8 cellular contexts compared by ENCODE assay signal in the genomic region with DNA sequence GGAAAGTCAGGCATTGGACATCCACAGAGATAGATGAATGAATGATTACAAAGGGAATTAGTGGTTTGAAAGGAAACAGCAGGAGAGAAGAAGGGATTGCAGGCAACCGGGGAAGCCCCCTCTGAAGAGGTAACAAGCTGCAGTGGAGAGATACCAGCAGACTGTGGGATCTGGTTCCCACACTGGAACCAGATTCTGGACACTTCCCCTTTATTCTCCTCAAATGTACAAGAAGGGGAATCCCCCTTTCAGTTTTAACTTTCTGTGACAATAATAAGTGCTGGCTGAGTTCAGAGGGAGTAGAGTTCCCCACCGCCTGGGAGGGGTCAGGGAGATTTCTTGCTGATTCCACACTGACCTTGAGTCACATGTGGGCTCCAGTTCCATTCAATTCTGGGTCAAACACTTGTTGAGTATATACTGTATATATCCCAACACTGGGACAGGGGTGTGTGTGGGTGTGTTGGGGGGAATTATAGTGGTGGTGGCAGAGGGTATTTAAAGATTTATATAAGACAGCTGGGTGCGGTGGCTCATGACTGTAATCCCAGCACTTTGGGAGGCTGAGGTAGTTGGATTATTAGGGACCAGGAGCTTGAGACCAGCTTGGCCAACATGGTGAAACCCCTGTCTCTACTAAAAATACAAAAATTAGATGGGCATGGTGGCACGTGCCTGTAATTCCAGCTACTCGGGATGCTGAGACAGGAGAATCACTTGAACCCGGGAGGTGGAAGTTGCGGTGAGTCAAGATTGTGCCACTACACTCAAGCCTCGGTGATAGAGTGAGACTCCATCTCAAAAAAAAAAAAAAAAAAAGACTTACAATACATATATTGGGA. TPM values are rescaled to one million over a fixed set of nuclear protein-coding genes. Genes with fewer than 3 reads are reported as not detected.
DNase-seq lines count a peak whose midpoint lies in the region; ATAC-seq, FAIRE-seq and TF ChIP-seq lines count a peak whose summit lies in the region.

No MANE protein-coding gene starts in this region.

- no peak for ATAC-seq in CD4-positive, alpha-beta T cell (ENCODE audit: poor library complexity)
- ATAC-seq in HG03565 (IDR thresholded peaks at IDR 0.05; ENCODE audit: unreplicated experiment): peak; percentile 25
- no peak for ATAC-seq in naive thymus-derived CD8-positive, alpha-beta T cell
- ATAC-seq in SK-N-SH treated with all-trans-retinoic acid at 6 μM for 48 hours: no peak
- no peak for ATAC-seq in GM19455 (IDR thresholded peaks at IDR 0.05; ENCODE audit: unreplicated experiment)

- intact Hi-C loops in CD4-positive, alpha-beta T cell (cut with DNase I, micrococcal nuclease): no loop called here

- H3K4me2 ChIP-seq in astrocyte (ENCODE audit: low read length): no peak overlapping the region

- H3K79me2 ChIP-seq in astrocyte (ENCODE audit: insufficient read depth, low read length): no peaks in the 10 kb centered on the region

- no peaks in the 10 kb centered on the region for H3K27me3 Mint-ChIP-seq in CD4-positive, alpha-beta T cell
- H3K27me3 Mint-ChIP-seq in astrocyte (ENCODE audit: low read depth, unreplicated experiment): no peaks in the 10 kb centered on the region
- H3K27me3 Mint-ChIP-seq in naive thymus-derived CD8-positive, alpha-beta T cell: no peaks in the 10 kb centered on the region

- CTCF ChIA-PET in CD4-positive, alpha-beta T cell (lab: Charles Lee): interaction anchor here (4.3 kb wide), 1 partner anchor 80 kb away, joined by 19 read pairs; no protein-coding TSS in a partner anchor

- TF ChIP-seq CTCF in CD4-positive, alpha-beta T cell (IDR thresholded peaks at IDR 0.05): no peak
- no peak for TF ChIP-seq CTCF in astrocyte (IDR thresholded peaks at IDR 0.05; ENCODE audit: insufficient read depth, low read depth, low read length)

- peak overlapping the region; percentile 46 for H3K27ac Mint-ChIP-seq in CD4-positive, alpha-beta T cell
- peak overlapping the region; percentile 42 for H3K27ac Mint-ChIP-seq in astrocyte (ENCODE audit: unreplicated experiment)
- H3K27ac Mint-ChIP-seq in naive thymus-derived CD8-positive, alpha-beta T cell: peak overlapping the region in 9 of 10 donors; percentile 66 to 93 (median 80)

- H3K9ac ChIP-seq in astrocyte (ENCODE audit: low read length): no peak overlapping the region

- H3K4me1 Mint-ChIP-seq in CD4-positive, alpha-beta T cell (ENCODE audit: low read depth): peaks cover 80% of the 10 kb centered on the region
- peaks cover 33% of the 10 kb centered on the region for H3K4me1 Mint-ChIP-seq in astrocyte (ENCODE audit: low read depth, unreplicated experiment)
- H3K4me1 Mint-ChIP-seq in naive thymus-derived CD8-positive, alpha-beta T cell: peaks cover 46 to 87% (median 83%) of the 10 kb centered on the region in 4 donors

- H4K20me1 ChIP-seq in astrocyte (ENCODE audit: insufficient read depth, low read length): no peaks in the 10 kb centered on the region

- H3K27me3 ChIP-seq in CD4-positive, alpha-beta T cell (ENCODE audit: control insufficient read depth, insufficient read depth, low read length): no peaks in the 10 kb centered on the region
- H3K27me3 ChIP-seq in astrocyte (ENCODE audit: insufficient read depth, low read length): no peaks in the 10 kb centered on the region

- no peak overlapping the region for H3K4me3 ChIP-seq in astrocyte (ENCODE audit: insufficient read depth, low read depth, low read length)

- FAIRE-seq in astrocyte (lab: Jason Lieb, UNC): no peak

- no peaks in the 10 kb centered on the region for H3K9me3 Mint-ChIP-seq in CD4-positive, alpha-beta T cell
- H3K9me3 Mint-ChIP-seq in astrocyte (ENCODE audit: unreplicated experiment): no peaks in the 10 kb centered on the region
- no peaks in the 10 kb centered on the region for H3K9me3 Mint-ChIP-seq in naive thymus-derived CD8-positive, alpha-beta T cell

- H3K4me3 Mint-ChIP-seq in CD4-positive, alpha-beta T cell: no peak overlapping the region
- no peak overlapping the region for H3K4me3 Mint-ChIP-seq in astrocyte (ENCODE audit: unreplicated experiment)
- H3K4me3 Mint-ChIP-seq in naive thymus-derived CD8-positive, alpha-beta T cell: peak overlapping the region in 8 of 10 donors; percentile 3 to 67 (median 46)

- H3K9me3 ChIP-seq in CD4-positive, alpha-beta T cell (ENCODE audit: control insufficient read depth, low read length): no peaks in the 10 kb centered on the region
- H3K9me3 ChIP-seq in astrocyte (ENCODE audit: insufficient read depth, low read depth, low read length): no peaks in the 10 kb centered on the region

- POLR2A ChIA-PET in CD4-positive, alpha-beta T cell (lab: Charles Lee): no interaction called here
- POLR2A ChIA-PET in naive thymus-derived CD8-positive, alpha-beta T cell (lab: Charles Lee): interaction anchor here (0.7 to 4.0 kb wide), 7 partner anchors 10 to 136 kb away, joined by 3 to 23 read pairs (median 4); no protein-coding TSS in a partner anchor

- H3K36me3 Mint-ChIP-seq in CD4-positive, alpha-beta T cell (ENCODE audit: low read depth): no peaks in the 10 kb centered on the region
- H3K36me3 Mint-ChIP-seq in astrocyte (ENCODE audit: low read depth, unreplicated experiment): no peaks in the 10 kb centered on the region
- no peaks in the 10 kb centered on the region for H3K36me3 Mint-ChIP-seq in naive thymus-derived CD8-positive, alpha-beta T cell

- no peak overlapping the region for H3K27ac ChIP-seq in CD4-positive, alpha-beta T cell (ENCODE audit: low read depth, low read length)
- no peak overlapping the region for H3K27ac ChIP-seq in astrocyte (ENCODE audit: low read depth, low read length)

- no peaks in the 10 kb centered on the region for H3K36me3 ChIP-seq in astrocyte (ENCODE audit: insufficient read depth, low read length)

- peaks cover 19% of the 10 kb centered on the region for H3K4me1 ChIP-seq in astrocyte (ENCODE audit: insufficient read depth, low read length)

- H2AFZ ChIP-seq in astrocyte (ENCODE audit: low read depth, low read length): no peak overlapping the region

- no peak for DNase-seq in CD4-positive, alpha-beta T cell
- DNase-seq in astrocyte (ENCODE audit: low read depth): no peak
- DNase-seq in naive thymus-derived CD8-positive, alpha-beta T cell: no peak
- no peak for DNase-seq in NCI-H1417 treated with DMSO at 0.1 percent for 48 hours (lab: John Stamatoyannopoulos, UW)
- DNase-seq in activated CD4-positive, CD25-positive, alpha-beta regulatory T cell (lab: John Stamatoyannopoulos, UW): no peak

TF ChIP-seq in SK-N-SH treated with all-trans-retinoic acid at 6 μM for 48 hours, 23 proteins besides CTCF, POLR2A, EP300 and RAD21 (continues in another document):
- no peak for TF ChIP-seq BACH2 (CRISPR knock-in tag; IDR thresholded peaks at IDR 0.05; ENCODE audit: borderline replicate concordance)
- TF ChIP-seq, protein P1, sequence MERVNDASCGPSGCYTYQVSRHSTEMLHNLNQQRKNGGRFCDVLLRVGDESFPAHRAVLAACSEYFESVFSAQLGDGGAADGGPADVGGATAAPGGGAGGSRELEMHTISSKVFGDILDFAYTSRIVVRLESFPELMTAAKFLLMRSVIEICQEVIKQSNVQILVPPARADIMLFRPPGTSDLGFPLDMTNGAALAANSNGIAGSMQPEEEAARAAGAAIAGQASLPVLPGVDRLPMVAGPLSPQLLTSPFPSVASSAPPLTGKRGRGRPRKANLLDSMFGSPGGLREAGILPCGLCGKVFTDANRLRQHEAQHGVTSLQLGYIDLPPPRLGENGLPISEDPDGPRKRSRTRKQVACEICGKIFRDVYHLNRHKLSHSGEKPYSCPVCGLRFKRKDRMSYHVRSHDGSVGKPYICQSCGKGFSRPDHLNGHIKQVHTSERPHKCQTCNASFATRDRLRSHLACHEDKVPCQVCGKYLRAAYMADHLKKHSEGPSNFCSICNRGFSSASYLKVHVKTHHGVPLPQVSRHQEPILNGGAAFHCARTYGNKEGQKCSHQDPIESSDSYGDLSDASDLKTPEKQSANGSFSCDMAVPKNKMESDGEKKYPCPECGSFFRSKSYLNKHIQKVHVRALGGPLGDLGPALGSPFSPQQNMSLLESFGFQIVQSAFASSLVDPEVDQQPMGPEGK (CRISPR knock-in tag; IDR thresholded peaks at IDR 0.05; ENCODE audit: borderline replicate concordance): no peak
- no peak for TF ChIP-seq ISL1 (CRISPR knock-in tag; IDR thresholded peaks at IDR 0.05)
- TF ChIP-seq, protein P2, sequence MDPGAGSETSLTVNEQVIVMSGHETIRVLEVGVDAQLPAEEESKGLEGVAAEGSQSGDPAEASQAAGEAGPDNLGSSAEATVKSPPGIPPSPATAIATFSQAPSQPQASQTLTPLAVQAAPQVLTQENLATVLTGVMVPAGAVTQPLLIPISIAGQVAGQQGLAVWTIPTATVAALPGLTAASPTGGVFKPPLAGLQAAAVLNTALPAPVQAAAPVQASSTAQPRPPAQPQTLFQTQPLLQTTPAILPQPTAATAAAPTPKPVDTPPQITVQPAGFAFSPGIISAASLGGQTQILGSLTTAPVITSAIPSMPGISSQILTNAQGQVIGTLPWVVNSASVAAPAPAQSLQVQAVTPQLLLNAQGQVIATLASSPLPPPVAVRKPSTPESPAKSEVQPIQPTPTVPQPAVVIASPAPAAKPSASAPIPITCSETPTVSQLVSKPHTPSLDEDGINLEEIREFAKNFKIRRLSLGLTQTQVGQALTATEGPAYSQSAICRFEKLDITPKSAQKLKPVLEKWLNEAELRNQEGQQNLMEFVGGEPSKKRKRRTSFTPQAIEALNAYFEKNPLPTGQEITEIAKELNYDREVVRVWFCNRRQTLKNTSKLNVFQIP (CRISPR knock-in tag; IDR thresholded peaks at IDR 0.05; ENCODE audit: borderline replicate concordance, low read depth): no peak
- no peak for TF ChIP-seq RARB (CRISPR knock-in tag; IDR thresholded peaks at IDR 0.05)
- no peak for TF ChIP-seq ZFP3 (CRISPR knock-in tag; IDR thresholded peaks at IDR 0.05)
- no peak for TF ChIP-seq ZC3H10 (CRISPR knock-in tag; IDR thresholded peaks at IDR 0.05)
- TF ChIP-seq ZNF565 (CRISPR knock-in tag; conservative IDR thresholded peaks at IDR 0.05; ENCODE audit: low read depth): no peak

RNA-seq across cellular contexts. Expression of gene DDIT4, which starts 16.5 kb away (rescaled TPM):
- total RNA-seq in CD4-positive, alpha-beta T cell: 100 to 1,000 TPM; 427 to 436 TPM
- total RNA-seq in astrocyte: 244 and 313 TPM in 2 replicates
- total RNA-seq in naive thymus-derived CD8-positive, alpha-beta T cell: 10 to 100 TPM; 23.8 to 29.6 TPM
- 100 to 1,000 TPM in 2 of 3 donors, 10 to 100 TPM in 1; 68.0 to 190 (median 189) TPM for polyA plus RNA-seq in naive thymus-derived CD8-positive, alpha-beta T cell

RNA-seq across cellular contexts. Expression of gene ASCC1, which starts 41.2 kb away (rescaled TPM):
- total RNA-seq in CD4-positive, alpha-beta T cell: 10 to 100 TPM; 16.5 to 19.0 TPM
- total RNA-seq in astrocyte: 32.5 and 33.9 TPM in 2 replicates
- total RNA-seq in naive thymus-derived CD8-positive, alpha-beta T cell: 10 to 100 TPM; 23.8 to 24.7 TPM
- 10 to 100 TPM; 21.2 to 44.4 (median 31.4) TPM for polyA plus RNA-seq in naive thymus-derived CD8-positive, alpha-beta T cell

RNA-seq across cellular contexts. Expression of gene ANAPC16, which starts 41.5 kb away (rescaled TPM):
- total RNA-seq in CD4-positive, alpha-beta T cell: 10 to 100 TPM; 61.9 to 64.3 TPM
- 44.2 and 47.3 TPM in 2 replicates for total RNA-seq in astrocyte
- 100 to 1,000 TPM; 121 to 128 TPM for total RNA-seq in naive thymus-derived CD8-positive, alpha-beta T cell
- polyA plus RNA-seq in naive thymus-derived CD8-positive, alpha-beta T cell: 100 to 1,000 TPM; 419 to 453 (median 444) TPM

Comparison
In these comparisons a context has a peak if more than half of its experiments do, and no peak if none do; other contexts are left out.
1. H3K4me3 Mint-ChIP-seq: peak in naive thymus-derived CD8-positive, alpha-beta T cell (8 of 10); none in CD4-positive, alpha-beta T cell (single experiment) and astrocyte (single experiment).
2. Peak in every context shown above with its lines, with median percentiles within 50 percentile points of each other: H3K27ac Mint-ChIP-seq.